ENCODE assay signal across 22 cellular contexts in genomic region chr10:77016278-77016815, GRCh38.
DNase-seq lines count a peak whose midpoint lies in the region; TF ChIP-seq lines count a peak whose summit lies in the region.
"Had no signal": no experiment of that assay in that cellular context is flagged by ENCODE, and none has a peak within 500 bp of the region (broad histone marks: within the 10 kb centered on the region; RNA-seq: fewer than 3 reads in every experiment).

No MANE protein-coding gene starts in this region.

- H3K27ac Mint-ChIP-seq in activated CD4-positive, alpha-beta memory T cell treated with anti-CD3 and anti-CD28 coated beads, Interleukin-2, amount 10 ng/mL, durations not matched to agents 7 days and 5 days: no peak overlapping the region
- H3K27ac Mint-ChIP-seq: B cell; CD8-positive, alpha-beta T cell; HFFc6 had no signal

- peak overlapping the region; percentile 21 for H3K4me2 ChIP-seq in skeletal muscle satellite cell (ENCODE audit: low read length)
- H3K4me2 ChIP-seq: SK-N-SH had no signal

- H3K4me1 ChIP-seq in skeletal muscle satellite cell (ENCODE audit: control insufficient read depth, insufficient read depth, low read length): peaks cover 10% of the 10 kb centered on the region
- H3K4me1 ChIP-seq: Caco-2, HAP-1 had no signal

- H3K4me3 Mint-ChIP-seq in activated CD4-positive, alpha-beta memory T cell treated with anti-CD3 and anti-CD28 coated beads, Interleukin-2, amount 10 ng/mL, durations not matched to agents 7 days and 5 days: no peak overlapping the region
- H3K4me3 Mint-ChIP-seq: B cell; CD8-positive, alpha-beta T cell; HFFc6 had no signal

- no peaks in the 10 kb centered on the region for H3K27me3 Mint-ChIP-seq in activated CD4-positive, alpha-beta memory T cell treated with anti-CD3 and anti-CD28 coated beads, Interleukin-2, amount 10 ng/mL, durations not matched to agents 7 days and 5 days

- no peaks in the 10 kb centered on the region for H3K4me1 Mint-ChIP-seq in activated CD4-positive, alpha-beta memory T cell treated with anti-CD3 and anti-CD28 coated beads, Interleukin-2, amount 10 ng/mL, durations not matched to agents 7 days and 5 days
- H3K4me1 Mint-ChIP-seq: B cell had no signal

- H3K9me3 ChIP-seq in MG63 (no peaks in the 10 kb centered on the region), skeletal muscle satellite cell (replicated peaks; ENCODE audit: low read length) (no peaks in the 10 kb centered on the region)
- H3K9me3 ChIP-seq: Caco-2, HAP-1, SK-N-SH had no signal

- H3K9me3 Mint-ChIP-seq in activated CD4-positive, alpha-beta memory T cell treated with anti-CD3 and anti-CD28 coated beads, Interleukin-2, amount 10 ng/mL, durations not matched to agents 7 days and 5 days: no peaks in the 10 kb centered on the region
- H3K9me3 Mint-ChIP-seq: CD8-positive, alpha-beta T cell; HFFc6 had no signal

- POLR2A ChIA-PET in activated CD4-positive, alpha-beta memory T cell treated with anti-CD3 and anti-CD28 coated beads, Interleukin-2, amount 10 ng/mL, durations not matched to agents 7 days and 5 days (lab: Charles Lee): no interaction called here

- DNase-seq in MG63 (peak; percentile 28), fibroblast of mammary gland (ENCODE audit: low read depth) (peak; percentile 41), NOMO-1 treated with DMSO at 0.1 percent for 48 hours (lab: John Stamatoyannopoulos, UW; ENCODE audit: unreplicated experiment) (no peak)
- DNase-seq in stimulated activated naive CD4-positive, alpha-beta T cell (lab: John Stamatoyannopoulos, UW): no peak
- no peak for DNase-seq in activated CD4-positive, alpha-beta memory T cell treated with anti-CD3 and anti-CD28 coated beads, Interleukin-2, amount 10 ng/mL, durations not matched to agents 7 days and 5 days
- DNase-seq in central memory CD4-positive, alpha-beta T cell: no peak
- DNase-seq: Caco-2; CD8-positive, alpha-beta T cell; GOT3; HFFc6; Kasumi-1; MM.1S; NCI-H2029; NCI-H446 treated with DMSO at 0.1 percent for 48 hours; NCI-H526; NCI-H82; SK-N-SH had no signal

- no peaks in the 10 kb centered on the region for H3K36me3 Mint-ChIP-seq in activated CD4-positive, alpha-beta memory T cell treated with anti-CD3 and anti-CD28 coated beads, Interleukin-2, amount 10 ng/mL, durations not matched to agents 7 days and 5 days (ENCODE audit: low read depth)
- H3K36me3 Mint-ChIP-seq: CD8-positive, alpha-beta T cell had no signal

- CTCF ChIA-PET in activated CD4-positive, alpha-beta memory T cell treated with anti-CD3 and anti-CD28 coated beads, Interleukin-2, amount 10 ng/mL, durations not matched to agents 7 days and 5 days (lab: Charles Lee): interaction anchor here (0.6 to 1.5 kb wide), 2 partner anchors 11 to 12 kb away, joined by 3 to 4 read pairs; no protein-coding TSS in a partner anchor

- no peaks in the 10 kb centered on the region for H3K27me3 ChIP-seq in MG63
- no peaks in the 10 kb centered on the region for H3K27me3 ChIP-seq in skeletal muscle satellite cell (ENCODE audit: control insufficient read depth, insufficient read depth, low read length)

- H3K4me3 ChIP-seq in MG63 (no peak overlapping the region), fibroblast of mammary gland (ENCODE audit: control insufficient read depth, low read depth, low read length) (no peak overlapping the region), skeletal muscle satellite cell (ENCODE audit: low read length) (no peak overlapping the region)
- H3K4me3 ChIP-seq: GM12878, HAP-1, K562 had no signal

- no peak for TF ChIP-seq CTCF in fibroblast of mammary gland (conservative IDR thresholded peaks at IDR 0.05; ENCODE audit: control insufficient read depth, insufficient read depth, low read depth, low read length)

- H3K9ac ChIP-seq in skeletal muscle satellite cell (ENCODE audit: low read depth, low read length): no peak overlapping the region
- H3K9ac ChIP-seq: SK-N-SH had no signal

- peaks cover 20% of the 10 kb centered on the region for H3K36me3 ChIP-seq in MG63
- no peaks in the 10 kb centered on the region for H3K36me3 ChIP-seq in skeletal muscle satellite cell (ENCODE audit: insufficient read depth, low read length)
- H3K36me3 ChIP-seq: HAP-1 had no signal

Comparison
In these comparisons a context has a peak if more than half of its experiments do, and no peak if none do; other contexts are left out.
1. DNase-seq: peak in MG63 (single experiment) and fibroblast of mammary gland (single experiment); none in stimulated activated naive CD4-positive, alpha-beta T cell (0 of 6), NOMO-1 treated with DMSO at 0.1 percent for 48 hours (single experiment), activated CD4-positive, alpha-beta memory T cell treated with anti-CD3 and anti-CD28 coated beads, Interleukin-2, amount 10 ng/mL, durations not matched to agents 7 days and 5 days (single experiment) and central memory CD4-positive, alpha-beta T cell (single experiment).